Comparison of ENCODE assay signal across 1 cellular context in the genomic region with DNA sequence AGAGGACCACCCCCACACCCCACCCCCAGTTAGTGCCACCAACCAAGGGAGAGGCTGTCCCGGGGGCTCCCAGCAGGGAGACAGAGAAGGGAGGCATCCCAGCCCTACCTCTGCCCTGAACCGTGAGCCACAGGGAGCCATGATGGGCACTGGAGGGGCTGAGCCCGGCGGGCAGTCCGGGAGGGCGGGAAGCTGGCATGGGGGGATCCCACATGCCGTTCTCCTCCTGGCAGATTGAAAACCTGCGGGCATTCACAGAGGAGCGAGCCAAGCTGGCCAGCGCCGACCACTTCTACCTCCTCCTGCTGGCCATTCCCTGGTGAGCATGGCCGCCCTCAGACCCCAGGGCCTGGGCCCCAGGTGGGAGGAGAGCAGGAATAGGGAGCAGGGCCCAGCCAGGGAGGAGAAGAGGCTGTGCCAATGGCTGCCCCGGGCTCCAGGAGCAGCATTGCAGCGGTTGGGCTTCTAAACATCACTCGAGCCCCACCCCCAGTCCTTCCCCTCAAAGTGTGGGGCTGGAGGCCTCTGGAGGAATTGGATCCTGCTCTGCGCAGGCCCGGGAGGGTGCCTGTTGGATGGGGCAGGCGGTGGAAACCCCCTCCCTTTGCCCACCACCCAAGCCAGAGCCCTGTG.
TF ChIP-seq lines count a peak whose summit lies in the region.

No MANE protein-coding gene starts in this region.

TF ChIP-seq in H1, 55 proteins besides CTCF, POLR2A, EP300 and RAD21:
- no peak for TF ChIP-seq TEAD4 (IDR thresholded peaks at IDR 0.05; ENCODE audit: low read depth, low read length)
- TF ChIP-seq RXRA (IDR thresholded peaks at IDR 0.05; ENCODE audit: insufficient read depth, low read depth, low read length): no peak
- TF ChIP-seq, protein P1, sequence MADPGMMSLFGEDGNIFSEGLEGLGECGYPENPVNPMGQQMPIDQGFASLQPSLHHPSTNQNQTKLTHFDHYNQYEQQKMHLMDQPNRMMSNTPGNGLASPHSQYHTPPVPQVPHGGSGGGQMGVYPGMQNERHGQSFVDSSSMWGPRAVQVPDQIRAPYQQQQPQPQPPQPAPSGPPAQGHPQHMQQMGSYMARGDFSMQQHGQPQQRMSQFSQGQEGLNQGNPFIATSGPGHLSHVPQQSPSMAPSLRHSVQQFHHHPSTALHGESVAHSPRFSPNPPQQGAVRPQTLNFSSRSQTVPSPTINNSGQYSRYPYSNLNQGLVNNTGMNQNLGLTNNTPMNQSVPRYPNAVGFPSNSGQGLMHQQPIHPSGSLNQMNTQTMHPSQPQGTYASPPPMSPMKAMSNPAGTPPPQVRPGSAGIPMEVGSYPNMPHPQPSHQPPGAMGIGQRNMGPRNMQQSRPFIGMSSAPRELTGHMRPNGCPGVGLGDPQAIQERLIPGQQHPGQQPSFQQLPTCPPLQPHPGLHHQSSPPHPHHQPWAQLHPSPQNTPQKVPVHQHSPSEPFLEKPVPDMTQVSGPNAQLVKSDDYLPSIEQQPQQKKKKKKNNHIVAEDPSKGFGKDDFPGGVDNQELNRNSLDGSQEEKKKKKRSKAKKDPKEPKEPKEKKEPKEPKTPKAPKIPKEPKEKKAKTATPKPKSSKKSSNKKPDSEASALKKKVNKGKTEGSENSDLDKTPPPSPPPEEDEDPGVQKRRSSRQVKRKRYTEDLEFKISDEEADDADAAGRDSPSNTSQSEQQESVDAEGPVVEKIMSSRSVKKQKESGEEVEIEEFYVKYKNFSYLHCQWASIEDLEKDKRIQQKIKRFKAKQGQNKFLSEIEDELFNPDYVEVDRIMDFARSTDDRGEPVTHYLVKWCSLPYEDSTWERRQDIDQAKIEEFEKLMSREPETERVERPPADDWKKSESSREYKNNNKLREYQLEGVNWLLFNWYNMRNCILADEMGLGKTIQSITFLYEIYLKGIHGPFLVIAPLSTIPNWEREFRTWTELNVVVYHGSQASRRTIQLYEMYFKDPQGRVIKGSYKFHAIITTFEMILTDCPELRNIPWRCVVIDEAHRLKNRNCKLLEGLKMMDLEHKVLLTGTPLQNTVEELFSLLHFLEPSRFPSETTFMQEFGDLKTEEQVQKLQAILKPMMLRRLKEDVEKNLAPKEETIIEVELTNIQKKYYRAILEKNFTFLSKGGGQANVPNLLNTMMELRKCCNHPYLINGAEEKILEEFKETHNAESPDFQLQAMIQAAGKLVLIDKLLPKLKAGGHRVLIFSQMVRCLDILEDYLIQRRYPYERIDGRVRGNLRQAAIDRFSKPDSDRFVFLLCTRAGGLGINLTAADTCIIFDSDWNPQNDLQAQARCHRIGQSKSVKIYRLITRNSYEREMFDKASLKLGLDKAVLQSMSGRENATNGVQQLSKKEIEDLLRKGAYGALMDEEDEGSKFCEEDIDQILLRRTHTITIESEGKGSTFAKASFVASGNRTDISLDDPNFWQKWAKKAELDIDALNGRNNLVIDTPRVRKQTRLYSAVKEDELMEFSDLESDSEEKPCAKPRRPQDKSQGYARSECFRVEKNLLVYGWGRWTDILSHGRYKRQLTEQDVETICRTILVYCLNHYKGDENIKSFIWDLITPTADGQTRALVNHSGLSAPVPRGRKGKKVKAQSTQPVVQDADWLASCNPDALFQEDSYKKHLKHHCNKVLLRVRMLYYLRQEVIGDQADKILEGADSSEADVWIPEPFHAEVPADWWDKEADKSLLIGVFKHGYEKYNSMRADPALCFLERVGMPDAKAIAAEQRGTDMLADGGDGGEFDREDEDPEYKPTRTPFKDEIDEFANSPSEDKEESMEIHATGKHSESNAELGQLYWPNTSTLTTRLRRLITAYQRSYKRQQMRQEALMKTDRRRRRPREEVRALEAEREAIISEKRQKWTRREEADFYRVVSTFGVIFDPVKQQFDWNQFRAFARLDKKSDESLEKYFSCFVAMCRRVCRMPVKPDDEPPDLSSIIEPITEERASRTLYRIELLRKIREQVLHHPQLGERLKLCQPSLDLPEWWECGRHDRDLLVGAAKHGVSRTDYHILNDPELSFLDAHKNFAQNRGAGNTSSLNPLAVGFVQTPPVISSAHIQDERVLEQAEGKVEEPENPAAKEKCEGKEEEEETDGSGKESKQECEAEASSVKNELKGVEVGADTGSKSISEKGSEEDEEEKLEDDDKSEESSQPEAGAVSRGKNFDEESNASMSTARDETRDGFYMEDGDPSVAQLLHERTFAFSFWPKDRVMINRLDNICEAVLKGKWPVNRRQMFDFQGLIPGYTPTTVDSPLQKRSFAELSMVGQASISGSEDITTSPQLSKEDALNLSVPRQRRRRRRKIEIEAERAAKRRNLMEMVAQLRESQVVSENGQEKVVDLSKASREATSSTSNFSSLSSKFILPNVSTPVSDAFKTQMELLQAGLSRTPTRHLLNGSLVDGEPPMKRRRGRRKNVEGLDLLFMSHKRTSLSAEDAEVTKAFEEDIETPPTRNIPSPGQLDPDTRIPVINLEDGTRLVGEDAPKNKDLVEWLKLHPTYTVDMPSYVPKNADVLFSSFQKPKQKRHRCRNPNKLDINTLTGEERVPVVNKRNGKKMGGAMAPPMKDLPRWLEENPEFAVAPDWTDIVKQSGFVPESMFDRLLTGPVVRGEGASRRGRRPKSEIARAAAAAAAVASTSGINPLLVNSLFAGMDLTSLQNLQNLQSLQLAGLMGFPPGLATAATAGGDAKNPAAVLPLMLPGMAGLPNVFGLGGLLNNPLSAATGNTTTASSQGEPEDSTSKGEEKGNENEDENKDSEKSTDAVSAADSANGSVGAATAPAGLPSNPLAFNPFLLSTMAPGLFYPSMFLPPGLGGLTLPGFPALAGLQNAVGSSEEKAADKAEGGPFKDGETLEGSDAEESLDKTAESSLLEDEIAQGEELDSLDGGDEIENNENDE (IDR thresholded peaks at IDR 0.05; ENCODE audit: insufficient replicate concordance, low read length): no peak
- TF ChIP-seq TAF1 (IDR thresholded peaks at IDR 0.05; ENCODE audit: low read depth, low read length): no peak
- no peak for TF ChIP-seq HDAC2 (IDR thresholded peaks at IDR 0.05; ENCODE audit: borderline replicate concordance in 1 of 2, low read depth in 2 of 2, low read length in 2 of 2)
TF ChIP-seq in H1: peak in this region for 0.
